ENCODE assay signal across 35 cellular contexts in the genomic region with DNA sequence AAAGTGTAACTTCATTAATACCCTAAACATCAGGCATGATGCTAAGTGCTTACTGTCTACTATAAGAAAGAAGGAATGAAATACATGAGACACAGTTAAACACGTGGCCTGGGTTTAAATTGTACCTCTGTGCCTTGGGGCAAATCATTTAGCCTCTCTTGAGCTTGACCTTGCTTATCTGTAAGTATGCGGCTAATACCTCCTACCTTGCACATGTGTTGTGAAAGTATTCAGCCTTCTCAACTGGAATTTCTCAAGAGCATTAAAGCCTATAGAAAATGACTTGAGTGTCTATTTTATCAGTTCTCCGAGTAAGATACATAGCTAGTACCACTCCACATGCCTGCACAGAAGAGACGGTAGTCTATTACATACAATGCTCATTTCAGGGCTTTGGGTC.
"Had no signal": no experiment of that assay in that cellular context is flagged by ENCODE, and none has a peak within 500 bp of the region (broad histone marks: within the 10 kb centered on the region; RNA-seq: fewer than 3 reads in every experiment).

No MANE protein-coding gene starts in this region.

- DNase-seq: Karpas-422, Kasumi-1, MG63, MM.1S, MV-4-11, NCI-H1048, NCI-H1092, NCI-H1092 treated with DMSO at 0.1 percent for 48 hours, NCI-H1105, NCI-H1105 treated with DMSO at 0.1 percent for 48 hours, NCI-H1417, NCI-H1417 treated with DMSO at 0.1 percent for 48 hours, NCI-H1436, NCI-H1436 treated with DMSO at 0.1 percent for 48 hours, NCI-H146, NCI-H1694, NCI-H1694 treated with DMSO at 0.1 percent for 48 hours, NCI-H187, NCI-H187 treated with DMSO at 0.1 percent for 48 hours, NCI-H1930, NCI-H2029, NCI-H2029 treated with DMSO at 0.1 percent for 48 hours, NCI-H2081, NCI-H2081 treated with DMSO at 0.1 percent for 48 hours, NCI-H2107, NCI-H2171, NCI-H2171 treated with DMSO at 0.1 percent for 48 hours, NCI-H2227 treated with DMSO at 0.1 percent for 48 hours, NCI-H226, NCI-H345, NCI-H446, NCI-H446 treated with DMSO at 0.1 percent for 48 hours, NCI-H510A, NCI-H510A treated with DMSO at 0.1 percent for 48 hours, NCI-H524 had no signal

- H3K27me3 ChIP-seq: MG63 had no signal

- H3K9me3 ChIP-seq: MG63 had no signal

- H3K4me3 ChIP-seq: MG63 had no signal
